1 cellular context compared by ENCODE assay signal in the genomic region with DNA sequence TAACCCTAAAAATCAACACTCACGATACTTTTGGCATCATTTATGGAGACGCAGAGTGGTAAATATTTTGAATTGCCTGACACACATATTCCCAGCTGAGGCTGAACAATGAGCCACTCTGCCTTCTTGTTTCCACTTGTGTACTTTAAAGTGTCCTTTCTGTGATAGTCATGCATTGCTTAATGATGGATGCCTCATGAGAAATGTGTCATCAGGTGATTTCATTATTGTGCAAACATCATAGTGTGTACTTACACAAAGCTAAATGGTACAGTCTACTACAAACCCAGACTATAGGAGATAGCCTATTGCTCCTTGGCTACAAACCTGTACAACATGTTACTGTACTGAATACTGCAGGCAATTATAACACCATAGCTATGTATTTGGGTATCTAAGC.
TF ChIP-seq lines count a peak whose summit lies in the region.

No MANE protein-coding gene starts in this region.

TF ChIP-seq in GM23338, 12 proteins besides CTCF, POLR2A, EP300 and RAD21 (continued from another document):
- TF ChIP-seq, protein P1, sequence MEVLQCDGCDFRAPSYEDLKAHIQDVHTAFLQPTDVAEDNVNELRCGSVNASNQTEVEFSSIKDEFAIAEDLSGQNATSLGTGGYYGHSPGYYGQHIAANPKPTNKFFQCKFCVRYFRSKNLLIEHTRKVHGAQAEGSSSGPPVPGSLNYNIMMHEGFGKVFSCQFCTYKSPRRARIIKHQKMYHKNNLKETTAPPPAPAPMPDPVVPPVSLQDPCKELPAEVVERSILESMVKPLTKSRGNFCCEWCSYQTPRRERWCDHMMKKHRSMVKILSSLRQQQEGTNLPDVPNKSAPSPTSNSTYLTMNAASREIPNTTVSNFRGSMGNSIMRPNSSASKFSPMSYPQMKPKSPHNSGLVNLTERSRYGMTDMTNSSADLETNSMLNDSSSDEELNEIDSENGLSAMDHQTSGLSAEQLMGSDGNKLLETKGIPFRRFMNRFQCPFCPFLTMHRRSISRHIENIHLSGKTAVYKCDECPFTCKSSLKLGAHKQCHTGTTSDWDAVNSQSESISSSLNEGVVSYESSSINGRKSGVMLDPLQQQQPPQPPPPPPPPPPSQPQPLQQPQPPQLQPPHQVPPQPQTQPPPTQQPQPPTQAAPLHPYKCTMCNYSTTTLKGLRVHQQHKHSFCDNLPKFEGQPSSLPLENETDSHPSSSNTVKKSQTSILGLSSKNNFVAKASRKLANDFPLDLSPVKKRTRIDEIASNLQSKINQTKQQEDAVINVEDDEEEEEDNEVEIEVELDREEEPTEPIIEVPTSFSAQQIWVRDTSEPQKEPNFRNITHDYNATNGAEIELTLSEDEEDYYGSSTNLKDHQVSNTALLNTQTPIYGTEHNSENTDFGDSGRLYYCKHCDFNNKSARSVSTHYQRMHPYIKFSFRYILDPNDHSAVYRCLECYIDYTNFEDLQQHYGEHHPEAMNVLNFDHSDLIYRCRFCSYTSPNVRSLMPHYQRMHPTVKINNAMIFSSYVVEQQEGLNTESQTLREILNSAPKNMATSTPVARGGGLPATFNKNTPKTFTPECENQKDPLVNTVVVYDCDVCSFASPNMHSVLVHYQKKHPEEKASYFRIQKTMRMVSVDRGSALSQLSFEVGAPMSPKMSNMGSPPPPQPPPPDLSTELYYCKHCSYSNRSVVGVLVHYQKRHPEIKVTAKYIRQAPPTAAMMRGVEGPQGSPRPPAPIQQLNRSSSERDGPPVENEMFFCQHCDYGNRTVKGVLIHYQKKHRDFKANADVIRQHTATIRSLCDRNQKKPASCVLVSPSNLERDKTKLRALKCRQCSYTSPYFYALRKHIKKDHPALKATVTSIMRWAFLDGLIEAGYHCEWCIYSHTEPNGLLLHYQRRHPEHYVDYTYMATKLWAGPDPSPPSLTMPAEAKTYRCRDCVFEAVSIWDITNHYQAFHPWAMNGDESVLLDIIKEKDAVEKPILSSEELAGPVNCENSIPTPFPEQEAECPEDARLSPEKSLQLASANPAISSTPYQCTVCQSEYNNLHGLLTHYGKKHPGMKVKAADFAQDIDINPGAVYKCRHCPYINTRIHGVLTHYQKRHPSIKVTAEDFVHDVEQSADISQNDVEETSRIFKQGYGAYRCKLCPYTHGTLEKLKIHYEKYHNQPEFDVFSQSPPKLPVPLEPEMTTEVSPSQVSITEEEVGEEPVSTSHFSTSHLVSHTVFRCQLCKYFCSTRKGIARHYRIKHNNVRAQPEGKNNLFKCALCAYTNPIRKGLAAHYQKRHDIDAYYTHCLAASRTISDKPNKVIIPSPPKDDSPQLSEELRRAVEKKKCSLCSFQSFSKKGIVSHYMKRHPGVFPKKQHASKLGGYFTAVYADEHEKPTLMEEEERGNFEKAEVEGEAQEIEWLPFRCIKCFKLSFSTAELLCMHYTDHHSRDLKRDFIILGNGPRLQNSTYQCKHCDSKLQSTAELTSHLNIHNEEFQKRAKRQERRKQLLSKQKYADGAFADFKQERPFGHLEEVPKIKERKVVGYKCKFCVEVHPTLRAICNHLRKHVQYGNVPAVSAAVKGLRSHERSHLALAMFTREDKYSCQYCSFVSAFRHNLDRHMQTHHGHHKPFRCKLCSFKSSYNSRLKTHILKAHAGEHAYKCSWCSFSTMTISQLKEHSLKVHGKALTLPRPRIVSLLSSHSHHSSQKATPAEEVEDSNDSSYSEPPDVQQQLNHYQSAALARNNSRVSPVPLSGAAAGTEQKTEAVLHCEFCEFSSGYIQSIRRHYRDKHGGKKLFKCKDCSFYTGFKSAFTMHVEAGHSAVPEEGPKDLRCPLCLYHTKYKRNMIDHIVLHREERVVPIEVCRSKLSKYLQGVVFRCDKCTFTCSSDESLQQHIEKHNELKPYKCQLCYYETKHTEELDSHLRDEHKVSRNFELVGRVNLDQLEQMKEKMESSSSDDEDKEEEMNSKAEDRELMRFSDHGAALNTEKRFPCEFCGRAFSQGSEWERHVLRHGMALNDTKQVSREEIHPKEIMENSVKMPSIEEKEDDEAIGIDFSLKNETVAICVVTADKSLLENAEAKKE (CRISPR knock-in tag; IDR thresholded peaks at IDR 0.05): no peak
- TF ChIP-seq POLR2AphosphoS5 (IDR thresholded peaks at IDR 0.05; ENCODE audit: low read depth) (no peak), NANOG (IDR thresholded peaks at IDR 0.05; ENCODE audit: borderline replicate concordance) (no peak), ZNF114 (CRISPR knock-in tag; IDR thresholded peaks at IDR 0.05) (no peak), CREB1 (CRISPR knock-in tag; IDR thresholded peaks at IDR 0.05; ENCODE audit: low read depth) (no peak), EZH2phosphoT487 (IDR thresholded peaks at IDR 0.05; ENCODE audit: unreplicated experiment) (no peak)
- TF ChIP-seq, protein P2, sequence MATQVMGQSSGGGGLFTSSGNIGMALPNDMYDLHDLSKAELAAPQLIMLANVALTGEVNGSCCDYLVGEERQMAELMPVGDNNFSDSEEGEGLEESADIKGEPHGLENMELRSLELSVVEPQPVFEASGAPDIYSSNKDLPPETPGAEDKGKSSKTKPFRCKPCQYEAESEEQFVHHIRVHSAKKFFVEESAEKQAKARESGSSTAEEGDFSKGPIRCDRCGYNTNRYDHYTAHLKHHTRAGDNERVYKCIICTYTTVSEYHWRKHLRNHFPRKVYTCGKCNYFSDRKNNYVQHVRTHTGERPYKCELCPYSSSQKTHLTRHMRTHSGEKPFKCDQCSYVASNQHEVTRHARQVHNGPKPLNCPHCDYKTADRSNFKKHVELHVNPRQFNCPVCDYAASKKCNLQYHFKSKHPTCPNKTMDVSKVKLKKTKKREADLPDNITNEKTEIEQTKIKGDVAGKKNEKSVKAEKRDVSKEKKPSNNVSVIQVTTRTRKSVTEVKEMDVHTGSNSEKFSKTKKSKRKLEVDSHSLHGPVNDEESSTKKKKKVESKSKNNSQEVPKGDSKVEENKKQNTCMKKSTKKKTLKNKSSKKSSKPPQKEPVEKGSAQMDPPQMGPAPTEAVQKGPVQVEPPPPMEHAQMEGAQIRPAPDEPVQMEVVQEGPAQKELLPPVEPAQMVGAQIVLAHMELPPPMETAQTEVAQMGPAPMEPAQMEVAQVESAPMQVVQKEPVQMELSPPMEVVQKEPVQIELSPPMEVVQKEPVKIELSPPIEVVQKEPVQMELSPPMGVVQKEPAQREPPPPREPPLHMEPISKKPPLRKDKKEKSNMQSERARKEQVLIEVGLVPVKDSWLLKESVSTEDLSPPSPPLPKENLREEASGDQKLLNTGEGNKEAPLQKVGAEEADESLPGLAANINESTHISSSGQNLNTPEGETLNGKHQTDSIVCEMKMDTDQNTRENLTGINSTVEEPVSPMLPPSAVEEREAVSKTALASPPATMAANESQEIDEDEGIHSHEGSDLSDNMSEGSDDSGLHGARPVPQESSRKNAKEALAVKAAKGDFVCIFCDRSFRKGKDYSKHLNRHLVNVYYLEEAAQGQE (IDR thresholded peaks at IDR 0.05; ENCODE audit: unreplicated experiment): no peak
